Comparison of ENCODE assay signal across 26 cellular contexts in the genomic region with DNA sequence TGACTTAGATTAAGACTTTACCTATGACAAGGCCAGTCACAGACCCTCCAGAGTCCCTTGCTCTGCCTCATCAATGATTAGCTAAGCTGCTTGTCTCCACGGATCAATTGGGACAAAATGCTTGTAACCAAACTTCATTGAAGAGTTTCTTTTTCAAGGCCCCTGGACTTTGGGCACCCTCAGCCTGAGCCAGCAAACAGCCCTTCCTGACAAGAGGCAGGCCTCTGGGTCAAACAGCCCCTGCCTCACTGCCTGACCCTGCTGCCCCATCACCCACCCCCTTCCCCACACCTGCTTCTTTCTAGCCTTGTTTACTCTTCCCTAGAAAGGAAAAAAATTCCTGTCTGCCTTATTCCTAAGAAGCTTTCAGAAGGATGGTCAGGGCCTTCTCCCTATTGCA.
"Had no signal": no experiment of that assay in that cellular context is flagged by ENCODE, and none has a peak within 500 bp of the region (broad histone marks: within the 10 kb centered on the region; RNA-seq: fewer than 3 reads in every experiment).

No MANE protein-coding gene starts in this region.

- H3K4me2 ChIP-seq: KMS-11, PC-9 had no signal

- H3K27me3 Mint-ChIP-seq: activated naive CD8-positive, alpha-beta T cell; activated T-helper 17 cell treated with anti-CD3 and anti-CD28 coated beads, Interleukin-2, amount 50 U/mL, for 72 hours had no signal

- H3K36me3 Mint-ChIP-seq: activated naive CD8-positive, alpha-beta T cell; brain had no signal

- H3K9ac ChIP-seq: KMS-11 had no signal

- H3K4me3 Mint-ChIP-seq: activated naive CD4-positive, alpha-beta T cell treated with anti-CD3 and anti-CD28 coated beads for 36 hours; activated naive CD8-positive, alpha-beta T cell; activated T-helper 17 cell treated with anti-CD3 and anti-CD28 coated beads, Interleukin-2, amount 50 U/mL, for 72 hours; brain; central memory CD8-positive, alpha-beta T cell; T-helper 1 cell treated with Interleukin-12 subunit alpha and Interleukin-12 subunit beta and Interleukin-4 antibody, amounts not matched to agents 30 μg/mL and 1 μg/mL, for 36 hours had no signal

- H3K27ac Mint-ChIP-seq: activated naive CD4-positive, alpha-beta T cell treated with anti-CD3 and anti-CD28 coated beads for 36 hours; activated naive CD8-positive, alpha-beta T cell; activated T-helper 17 cell treated with anti-CD3 and anti-CD28 coated beads, Interleukin-2, amount 50 U/mL, for 72 hours; brain; T-helper 1 cell treated with Interleukin-12 subunit alpha and Interleukin-12 subunit beta and Interleukin-4 antibody, amounts not matched to agents 30 μg/mL and 1 μg/mL, for 36 hours had no signal

- ATAC-seq: activated T-helper 17 cell treated with anti-CD3 and anti-CD28 coated beads, Interleukin-2, amount 50 U/mL, for 72 hours had no signal

- H3K4me3 ChIP-seq: PC-9 had no signal

- H3K27ac ChIP-seq: KMS-11, PC-9 had no signal

- DNase-seq: activated CD4-positive, alpha-beta T cell treated with anti-CD3 and anti-CD28 coated beads for 48 hours; activated CD4-positive, alpha-beta T cell treated with anti-CD3 and anti-CD28 coated beads, Interleukin-2, amount 50 U/mL, for 48 hours; activated CD4-positive, CD25-positive, alpha-beta regulatory T cell treated with anti-CD3 and anti-CD28 coated beads, Interleukin-2, amount 50 U/mL, for 72 hours; activated gamma-delta T cell; activated naive CD4-positive, alpha-beta T cell treated with anti-CD3 and anti-CD28 coated beads for 36 hours; activated T-cell treated with anti-CD3 and anti-CD28 coated beads for 4 hours; activated T-cell treated with anti-CD3 and anti-CD28 coated beads, Interleukin-2, amount 50 U/mL, for 48 hours; amygdala; NCI-H1092 treated with DMSO at 0.1 percent for 48 hours; NCI-H1417 treated with DMSO at 0.1 percent for 48 hours; NCI-H1694; NCI-H2029; NCI-H2107; NCI-H2171 treated with DMSO at 0.1 percent for 48 hours; NCI-H226; NCI-H526; NCI-H774; PC-9; SHP77 treated with DMSO at 0.1 percent for 48 hours had no signal

- FAIRE-seq: astrocyte had no signal

- H2AFZ ChIP-seq: PC-9 had no signal

- H3K9me3 Mint-ChIP-seq: activated naive CD4-positive, alpha-beta T cell treated with anti-CD3 and anti-CD28 coated beads for 36 hours; activated T-helper 17 cell treated with anti-CD3 and anti-CD28 coated beads, Interleukin-2, amount 50 U/mL, for 72 hours; brain; central memory CD8-positive, alpha-beta T cell; T-helper 1 cell treated with Interleukin-12 subunit alpha and Interleukin-12 subunit beta and Interleukin-4 antibody, amounts not matched to agents 30 μg/mL and 1 μg/mL, for 36 hours had no signal
